ENCODE assay signal across 15 cellular contexts in the genomic region with DNA sequence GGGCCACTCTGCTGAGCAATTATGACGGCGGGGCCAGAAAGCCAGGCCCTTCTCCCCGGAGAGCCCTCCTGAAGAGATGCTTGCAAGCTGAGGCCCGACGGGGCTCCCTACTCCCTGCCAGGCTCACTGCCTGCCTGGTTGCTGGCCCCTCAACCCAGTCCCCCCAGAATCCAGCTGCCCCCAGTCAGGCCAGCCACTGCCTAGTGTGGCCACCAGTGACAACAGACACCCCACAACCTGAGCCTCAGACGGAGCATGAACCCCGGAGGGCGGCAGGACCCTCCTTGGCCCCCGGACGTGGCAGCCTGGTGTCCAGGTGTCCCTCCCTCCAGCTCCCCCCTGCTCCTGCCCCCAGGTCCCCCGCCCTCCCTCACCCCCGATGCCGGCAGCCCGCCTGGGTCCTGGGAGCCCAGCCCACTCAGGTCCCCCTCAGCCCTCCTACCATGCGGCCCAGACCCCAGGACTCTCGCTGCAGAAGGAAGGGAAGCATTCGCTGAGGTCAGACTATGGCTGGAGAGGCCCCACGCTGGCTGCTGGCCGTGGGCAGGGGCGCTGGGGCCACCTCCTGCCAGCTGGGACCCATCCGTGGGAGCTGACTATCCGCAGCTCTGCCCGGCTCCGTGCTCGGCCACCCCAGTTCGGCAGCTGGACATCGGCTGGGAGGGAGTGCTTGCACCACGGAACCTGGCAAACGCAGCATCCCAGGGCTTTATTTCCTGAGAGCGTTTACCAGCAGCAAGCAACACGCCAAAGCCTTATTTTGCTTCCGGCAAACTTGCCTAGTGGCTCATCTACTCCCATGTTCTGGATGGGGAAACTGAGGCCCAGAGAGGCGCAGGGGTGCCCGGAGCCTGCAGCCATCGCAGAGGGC.
"Had no signal": no experiment of that assay in that cellular context is flagged by ENCODE, and none has a peak within 500 bp of the region (broad histone marks: within the 10 kb centered on the region; RNA-seq: fewer than 3 reads in every experiment).

No MANE protein-coding gene starts in this region.

- H3K4me3 Mint-ChIP-seq: activated CD8-positive, alpha-beta memory T cell treated with anti-CD3 and anti-CD28 coated beads, Interleukin-2, amount 10 ng/mL, durations not matched to agents 7 days and 5 days; naive B cell; stimulated activated naive B cell treated with anti-CD40 and anti-IgM and Interleukin-4, amounts not matched to agents 10 μg/mL and 1 μg/mL and 100 μg/mL, for 72 hours had no signal

- ATAC-seq: activated CD8-positive, alpha-beta memory T cell treated with anti-CD3 and anti-CD28 coated beads, Interleukin-2, amount 10 ng/mL, durations not matched to agents 7 days and 5 days; gastroesophageal sphincter; left lung; stimulated activated naive B cell treated with anti-CD40 and anti-IgM and Interleukin-4, amounts not matched to agents 10 μg/mL and 1 μg/mL and 100 μg/mL, for 72 hours had no signal

- H3K9me3 Mint-ChIP-seq: naive B cell; stimulated activated naive B cell treated with anti-CD40 and anti-IgM and Interleukin-4, amounts not matched to agents 10 μg/mL and 1 μg/mL and 100 μg/mL, for 72 hours had no signal

- H3K36me3 Mint-ChIP-seq: activated CD8-positive, alpha-beta memory T cell treated with anti-CD3 and anti-CD28 coated beads, Interleukin-2, amount 10 ng/mL, durations not matched to agents 7 days and 5 days; naive B cell; stimulated activated naive B cell treated with anti-CD40 and anti-IgM and Interleukin-4, amounts not matched to agents 10 μg/mL and 1 μg/mL and 100 μg/mL, for 72 hours had no signal

- DNase-seq: activated CD4-positive, CD25-positive, alpha-beta regulatory T cell treated with anti-CD3 and anti-CD28 coated beads, Interleukin-2, amount 50 U/mL, for 72 hours; activated CD8-positive, alpha-beta memory T cell treated with anti-CD3 and anti-CD28 coated beads, Interleukin-2, amount 10 ng/mL, durations not matched to agents 7 days and 5 days; activated naive CD4-positive, alpha-beta T cell treated with anti-CD3 and anti-CD28 coated beads, Interleukin-2, amount 50 U/mL, for 16 hours; activated T-cell treated with anti-CD3 and anti-CD28 coated beads, Interleukin-2, amount 50 U/mL, for 1 hour; dermis blood vessel endothelial cell; erythroblast; islet precursor cell; naive B cell; stimulated activated CD4-positive, alpha-beta T cell treated with anti-CD3 and anti-CD28 coated beads, Interleukin-15, amount 100 ng/mL, for 24 hours; stimulated activated CD4-positive, alpha-beta T cell treated with anti-CD3 and anti-CD28 coated beads, Interleukin-4, amount 100 ng/mL, for 1 hour; stimulated activated naive B cell treated with anti-CD40 and anti-IgM and Interleukin-4, amounts not matched to agents 10 μg/mL and 1 μg/mL and 100 μg/mL, for 72 hours; SW 1271; trophoblast cell had no signal

- H3K27ac Mint-ChIP-seq: activated CD8-positive, alpha-beta memory T cell treated with anti-CD3 and anti-CD28 coated beads, Interleukin-2, amount 10 ng/mL, durations not matched to agents 7 days and 5 days; naive B cell; stimulated activated naive B cell treated with anti-CD40 and anti-IgM and Interleukin-4, amounts not matched to agents 10 μg/mL and 1 μg/mL and 100 μg/mL, for 72 hours had no signal

- H3K4me1 Mint-ChIP-seq: activated CD8-positive, alpha-beta memory T cell treated with anti-CD3 and anti-CD28 coated beads, Interleukin-2, amount 10 ng/mL, durations not matched to agents 7 days and 5 days; naive B cell; stimulated activated naive B cell treated with anti-CD40 and anti-IgM and Interleukin-4, amounts not matched to agents 10 μg/mL and 1 μg/mL and 100 μg/mL, for 72 hours had no signal
